In genomic region chr10:20954519-20954918, GRCh38 we compare ENCODE assay signal across 2 cellular contexts.
A peak's percentile ranks its signal among the peaks of the same experiment; 100 is the strongest.
TF ChIP-seq lines count a peak whose summit lies in the region.

No MANE protein-coding gene starts in this region.

TF ChIP-seq in GM23338, 12 proteins besides CTCF, POLR2A, EP300 and RAD21 (continued from another document):
- no peak for TF ChIP-seq REST (IDR thresholded peaks at IDR 0.05; ENCODE audit: unreplicated experiment)
- TF ChIP-seq NANOG (IDR thresholded peaks at IDR 0.05; ENCODE audit: borderline replicate concordance): no peak
- TF ChIP-seq EZH2phosphoT487 (IDR thresholded peaks at IDR 0.05; ENCODE audit: unreplicated experiment): no peak
- TF ChIP-seq EZH2 (IDR thresholded peaks at IDR 0.05; ENCODE audit: low read depth, unreplicated experiment): no peak
- no peak for TF ChIP-seq ZNF462 (CRISPR knock-in tag; IDR thresholded peaks at IDR 0.05)
- TF ChIP-seq POLR2AphosphoS5 (IDR thresholded peaks at IDR 0.05; ENCODE audit: low read depth): no peak

TF ChIP-seq in WTC11, 78 proteins besides CTCF, POLR2A, EP300 and RAD21 (continued from another document):
- TF ChIP-seq ZNF281 (CRISPR knock-in tag; IDR thresholded peaks at IDR 0.05): no peak
- TF ChIP-seq SP1 (CRISPR knock-in tag; conservative IDR thresholded peaks at IDR 0.05): peak; percentile 39
- no peak for TF ChIP-seq STAT6 (CRISPR knock-in tag; conservative IDR thresholded peaks at IDR 0.05; ENCODE audit: low read depth)
- no peak for TF ChIP-seq MYBL2 (CRISPR knock-in tag; IDR thresholded peaks at IDR 0.05)
- no peak for TF ChIP-seq HMGXB4 (CRISPR knock-in tag; IDR thresholded peaks at IDR 0.05)
- no peak for TF ChIP-seq CREM (CRISPR knock-in tag; IDR thresholded peaks at IDR 0.05)
- no peak for TF ChIP-seq SMAD4 (CRISPR knock-in tag; IDR thresholded peaks at IDR 0.05)
- TF ChIP-seq E2F5 (CRISPR knock-in tag; IDR thresholded peaks at IDR 0.05): no peak
- no peak for TF ChIP-seq EMX1 (CRISPR knock-in tag; IDR thresholded peaks at IDR 0.05)
- TF ChIP-seq TEAD1 (CRISPR knock-in tag; IDR thresholded peaks at IDR 0.05): peak; percentile 97
- TF ChIP-seq JUN (CRISPR knock-in tag; IDR thresholded peaks at IDR 0.05): no peak
- TF ChIP-seq PRRX2 (CRISPR knock-in tag; IDR thresholded peaks at IDR 0.05): no peak
- TF ChIP-seq GRHL2 (CRISPR knock-in tag; IDR thresholded peaks at IDR 0.05; ENCODE audit: insufficient replicate concordance, severe bottlenecking): no peak
- no peak for TF ChIP-seq FOXK1 (CRISPR knock-in tag; IDR thresholded peaks at IDR 0.05)
- TF ChIP-seq TP53 (CRISPR knock-in tag; IDR thresholded peaks at IDR 0.05): no peak
- no peak for TF ChIP-seq ZBTB21 (CRISPR knock-in tag; IDR thresholded peaks at IDR 0.05; ENCODE audit: borderline replicate concordance)
- no peak for TF ChIP-seq E2F4 (CRISPR knock-in tag; IDR thresholded peaks at IDR 0.05; ENCODE audit: borderline replicate concordance, low read depth)
- no peak for TF ChIP-seq NR3C1 (CRISPR knock-in tag; conservative IDR thresholded peaks at IDR 0.05; ENCODE audit: low read depth)
- no peak for TF ChIP-seq ZNF396 (CRISPR knock-in tag; IDR thresholded peaks at IDR 0.05; ENCODE audit: borderline replicate concordance)
